ENCODE assay signal across 1 cellular context in genomic region chr10:93589648-93590562, GRCh38.
TF ChIP-seq lines count a peak whose summit lies in the region.

No MANE protein-coding gene starts in this region.

TF ChIP-seq in HepG2, 621 proteins besides CTCF, POLR2A, EP300 and RAD21:
- TF ChIP-seq ZSCAN21 (CRISPR knock-in tag; IDR thresholded peaks at IDR 0.05; ENCODE audit: borderline replicate concordance) = 0 out of 2 replicates have a peak, but pooled peaks have one; percentile 16
- TF ChIP-seq ZNF572 (CRISPR knock-in tag; IDR thresholded peaks at IDR 0.05) = no peak
- TF ChIP-seq ZNF343 (CRISPR knock-in tag; IDR thresholded peaks at IDR 0.05) = no peak
- TF ChIP-seq NFYC (CRISPR knock-in tag; IDR thresholded peaks at IDR 0.05) = no peak
- TF ChIP-seq ZNF205 (CRISPR knock-in tag; IDR thresholded peaks at IDR 0.05) = no peak
- no peak for TF ChIP-seq ZNF143 (CRISPR knock-in tag; IDR thresholded peaks at IDR 0.05)
- TF ChIP-seq ZFP91 (CRISPR knock-in tag; IDR thresholded peaks at IDR 0.05; ENCODE audit: borderline replicate concordance) = no peak
- TF ChIP-seq ZNF704 (CRISPR knock-in tag; IDR thresholded peaks at IDR 0.05; ENCODE audit: borderline replicate concordance) = no peak
- no peak for TF ChIP-seq MLXIP (CRISPR knock-in tag; IDR thresholded peaks at IDR 0.05; ENCODE audit: borderline replicate concordance)
- no peak for TF ChIP-seq MATR3 (CRISPR knock-in tag; IDR thresholded peaks at IDR 0.05)
- TF ChIP-seq ATF2 (CRISPR knock-in tag; IDR thresholded peaks at IDR 0.05) = no peak
- TF ChIP-seq ZNF33A (CRISPR knock-in tag; IDR thresholded peaks at IDR 0.05; ENCODE audit: borderline replicate concordance) = no peak
- TF ChIP-seq GATAD1 (CRISPR knock-in tag; IDR thresholded peaks at IDR 0.05) = no peak
- 0 out of 2 replicates have a peak, but pooled peaks have one; percentile 13 for TF ChIP-seq FOXA3 (CRISPR knock-in tag; IDR thresholded peaks at IDR 0.05)
- no peak for TF ChIP-seq NCOA5 (CRISPR knock-in tag; IDR thresholded peaks at IDR 0.05)
- TF ChIP-seq NONO (IDR thresholded peaks at IDR 0.05) = no peak
- TF ChIP-seq NONO (CRISPR knock-in tag; conservative IDR thresholded peaks at IDR 0.05) = 0 out of 2 replicates have a peak, but pooled peaks have one; percentile 24
- no peak for TF ChIP-seq MTA3 (CRISPR knock-in tag; IDR thresholded peaks at IDR 0.05)
- TF ChIP-seq ZNF761 (CRISPR knock-in tag; conservative IDR thresholded peaks at IDR 0.05) = no peak
- no peak for TF ChIP-seq ZBTB7A (CRISPR knock-in tag; IDR thresholded peaks at IDR 0.05)
- TF ChIP-seq SRY (CRISPR knock-in tag; IDR thresholded peaks at IDR 0.05) = no peak
- peak; percentile 53; the same call in 1 of the 2 replicates for TF ChIP-seq ZNF644 (CRISPR knock-in tag; IDR thresholded peaks at IDR 0.05; ENCODE audit: low read depth)
- no peak for TF ChIP-seq CREBL2 (CRISPR knock-in tag; IDR thresholded peaks at IDR 0.05; ENCODE audit: borderline replicate concordance)
- TF ChIP-seq REPIN1 (CRISPR knock-in tag; IDR thresholded peaks at IDR 0.05; ENCODE audit: borderline replicate concordance, low read depth) = no peak
- no peak for TF ChIP-seq U2AF1 (optimal IDR thresholded peaks at IDR 0.05; ENCODE audit: low read depth, low read length)
- TF ChIP-seq PAF1 (CRISPR knock-in tag; IDR thresholded peaks at IDR 0.05) = peak; percentile 90; the same call in 1 of the 2 replicates
- no peak for TF ChIP-seq ZNF30 (CRISPR knock-in tag; IDR thresholded peaks at IDR 0.05)
- TF ChIP-seq ZFX (CRISPR knock-in tag; IDR thresholded peaks at IDR 0.05; ENCODE audit: low read depth) = no peak
- no peak for TF ChIP-seq SPEN (CRISPR knock-in tag; IDR thresholded peaks at IDR 0.05; ENCODE audit: low read depth)
- no peak for TF ChIP-seq ISL2 (CRISPR knock-in tag; IDR thresholded peaks at IDR 0.05)
- TF ChIP-seq BCLAF1 (IDR thresholded peaks at IDR 0.05) = no peak
- TF ChIP-seq ZNF556 (CRISPR knock-in tag; IDR thresholded peaks at IDR 0.05; ENCODE audit: borderline replicate concordance) = no peak
- no peak for TF ChIP-seq TBX3 (IDR thresholded peaks at IDR 0.05; ENCODE audit: borderline replicate concordance)
- no peak for TF ChIP-seq ZNF367 (CRISPR knock-in tag; IDR thresholded peaks at IDR 0.05; ENCODE audit: borderline replicate concordance)
- no peak for TF ChIP-seq FOXC1 (CRISPR knock-in tag; IDR thresholded peaks at IDR 0.05; ENCODE audit: borderline replicate concordance)
- TF ChIP-seq RBFOX2 (IDR thresholded peaks at IDR 0.05; ENCODE audit: low read depth, low read length) = peak; percentile 52; the same call in 1 of the 2 replicates
- TF ChIP-seq POLR2G (IDR thresholded peaks at IDR 0.05; ENCODE audit: low read depth, low read length) = peak; percentile 69
- no peak for TF ChIP-seq ZNF138 (CRISPR knock-in tag; IDR thresholded peaks at IDR 0.05; ENCODE audit: low read depth)
- no peak for TF ChIP-seq AGO1 (IDR thresholded peaks at IDR 0.05; ENCODE audit: low read depth, low read length, poor library complexity, severe bottlenecking)
- TF ChIP-seq ZNF800 (CRISPR knock-in tag; IDR thresholded peaks at IDR 0.05) = no peak
- TF ChIP-seq ZHX1 (CRISPR knock-in tag; IDR thresholded peaks at IDR 0.05; ENCODE audit: low read depth) = no peak
- TF ChIP-seq RNF219 (CRISPR knock-in tag; IDR thresholded peaks at IDR 0.05) = no peak
- no peak for TF ChIP-seq CREB3 (CRISPR knock-in tag; IDR thresholded peaks at IDR 0.05)
- TF ChIP-seq ELF1 (CRISPR knock-in tag; IDR thresholded peaks at IDR 0.05) = no peak
- peak; percentile 10; the same call in 1 of the 2 replicates for TF ChIP-seq MBD4 (IDR thresholded peaks at IDR 0.05; ENCODE audit: borderline replicate concordance, low read length)
- TF ChIP-seq CENPBD1 (CRISPR knock-in tag; IDR thresholded peaks at IDR 0.05; ENCODE audit: borderline replicate concordance, low read depth) = no peak
- TF ChIP-seq MED1 (CRISPR knock-in tag; IDR thresholded peaks at IDR 0.05) = no peak
